ENCODE assay signal across 8 cellular contexts in the genomic region with DNA sequence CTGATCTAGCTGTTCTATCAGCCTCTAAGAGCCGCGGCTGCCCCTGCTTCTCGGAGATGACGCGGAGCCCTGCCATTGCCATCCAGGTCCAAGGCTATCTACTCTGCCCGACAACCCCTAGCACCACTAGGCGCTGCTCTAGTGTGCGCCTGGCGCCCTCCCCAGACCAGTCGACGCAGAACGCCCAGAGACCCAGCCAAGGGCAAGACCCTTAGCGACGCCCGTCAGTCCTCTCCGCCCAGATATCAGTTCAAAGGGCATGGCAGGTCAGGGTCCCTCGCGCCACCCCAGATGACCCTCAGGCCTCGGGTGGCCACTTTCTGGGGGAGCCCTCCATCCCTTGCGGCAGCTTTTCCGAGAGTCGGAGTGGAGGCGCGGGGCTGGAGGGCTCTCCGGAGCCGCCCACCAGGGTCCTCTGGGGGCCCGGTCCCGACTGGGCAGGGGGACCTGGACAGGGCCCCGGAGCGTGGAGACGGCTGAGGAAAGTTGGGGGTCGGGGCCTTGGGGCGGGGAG. TPM values are rescaled to one million over a fixed set of nuclear protein-coding genes. Genes with fewer than 3 reads are reported as not detected.
DNase-seq lines count a peak whose midpoint lies in the region; ATAC-seq, FAIRE-seq and TF ChIP-seq lines count a peak whose summit lies in the region.

No MANE protein-coding gene starts in this region.

- H3K4me2 ChIP-seq in SK-N-SH: peak overlapping the region; percentile 41; the same call in 1 of the 2 replicates

- DNase-seq in LNCaP clone FGC (ENCODE audit: low read depth) (no peak), SK-N-SH (peak; percentile 89), left cardiac atrium (peak; percentile 78), pancreas (peak; percentile 57 to 88 (median 70)), mesenteric fat pad (ENCODE audit: low spot score) (no peak), NAMALWA (ENCODE audit: low spot score) (no peak)
- DNase-seq in activated CD4-positive, CD25-positive, alpha-beta regulatory T cell treated with anti-CD3 and anti-CD28 coated beads, Interleukin-2, amount 50 U/mL, for 72 hours: no peak

- TF ChIP-seq EP300 in SK-N-SH (IDR thresholded peaks at IDR 0.05; ENCODE audit: borderline replicate concordance in 1 of 2, low read depth in 1 of 2, low read length in 1 of 2): no peak

- intact Hi-C loops in left cardiac atrium (cut with DNase I): loop anchor here (5.0 to 10.0 kb wide), 6 partner anchors 220 to 803 kb away; no protein-coding TSS in a partner anchor
- intact Hi-C loops in pancreas (cut with DNase I): no loop called here

- CTCF ChIA-PET in SK-N-SH (lab: Yijun Ruan, JAX): interaction anchor here (0.6 to 7.5 kb wide), 43 partner anchors 29 to 934 kb away, joined by 3 to 81 read pairs (median 4); no protein-coding TSS in a partner anchor

- no peak for FAIRE-seq in pancreas (lab: Jason Lieb, UNC)

- H3K4me1 ChIP-seq in ES-I3 (ENCODE audit: insufficient read depth, low read length): no peaks in the 10 kb centered on the region
- peaks cover 0 to 16% of the 10 kb centered on the region in 2 experiments; a peak in 2 of 4 replicates for H3K4me1 ChIP-seq in SK-N-SH (ENCODE audit: control insufficient read depth in 1 of 2, insufficient read depth in 2 of 2, low read depth in 1 of 2, low read length in 1 of 2)
- peaks cover 0 to 5% (median 0%) of the 10 kb centered on the region in 3 donors for H3K4me1 ChIP-seq in pancreas

- H2AFZ ChIP-seq in SK-N-SH (ENCODE audit: low read depth): no peak overlapping the region

- TF ChIP-seq CTCF in LNCaP clone FGC (IDR thresholded peaks at IDR 0.05; ENCODE audit: control insufficient read depth, extremely low read depth, insufficient read depth): peak; percentile 27
- TF ChIP-seq CTCF in SK-N-SH (IDR thresholded peaks at IDR 0.05): peak; percentile 8; the same call in 1 of the 2 replicates
- TF ChIP-seq CTCF in pancreas (IDR thresholded peaks at IDR 0.05): no peak

- no peaks in the 10 kb centered on the region for H4K20me1 ChIP-seq in SK-N-SH (ENCODE audit: insufficient read depth)

- no peaks in the 10 kb centered on the region for H3F3A ChIP-seq in SK-N-SH (replicated peaks; ENCODE audit: insufficient read depth)

- H3K79me2 ChIP-seq in SK-N-SH (ENCODE audit: insufficient read depth): no peaks in the 10 kb centered on the region

- 5% methylated on average over 25 of the region's 33 CpGs for WGBS in SK-N-SH (ENCODE audit: low lambda C conversion rate)
- 2% methylated on average over 32 to 33 of the region's 33 CpGs for WGBS in pancreas, 2 donors

- H3K36me3 ChIP-seq in ES-I3 (ENCODE audit: insufficient read depth, low read length) (no peaks in the 10 kb centered on the region), SK-N-SH (replicated peaks in 1 of 2; ENCODE audit: control insufficient read depth in 1 of 2, insufficient read depth in 2 of 2, low read length in 1 of 2) (no peaks in the 10 kb centered on the region), pancreas (no peaks in the 10 kb centered on the region)

- peak overlapping the region in 1 of 2 experiments; percentile 68; a peak in 2 of 4 replicates for H3K27ac ChIP-seq in SK-N-SH (ENCODE audit: low read depth in 2 of 2, low read length in 1 of 2)
- no peak overlapping the region for H3K27ac ChIP-seq in pancreas

- ATAC-seq in left cardiac atrium (peak; percentile 90 to 91), pancreas (peak; percentile 85 to 93 (median 88))

- peak overlapping the region; percentile 92; the same call in 1 of the 2 replicates for H3K9ac ChIP-seq in ES-I3 (ENCODE audit: low read depth, low read length)
- H3K9ac ChIP-seq in SK-N-SH: no peak overlapping the region

- H3K4me3 ChIP-seq in LNCaP clone FGC (ENCODE audit: low read depth, low read length): no peak overlapping the region
- peak overlapping the region; percentile 32 to 50; a peak in 3 of 4 replicates for H3K4me3 ChIP-seq in SK-N-SH (ENCODE audit: low read depth in 2 of 2, low read length in 1 of 2)
- peak overlapping the region; percentile 16 to 62 (median 38) for H3K4me3 ChIP-seq in pancreas

- POLR2A ChIA-PET in SK-N-SH (lab: Yijun Ruan, JAX): interaction anchor here (0.9 kb wide), 1 partner anchor 395 kb away, joined by 4 read pairs; a partner anchor contains a TSS

- H3K9me3 ChIP-seq in ES-I3 (ENCODE audit: control insufficient read depth, insufficient read depth, low read length) (no peaks in the 10 kb centered on the region), SK-N-SH (no peaks in the 10 kb centered on the region), pancreas (no peaks in the 10 kb centered on the region)

- H3K9me2 ChIP-seq in SK-N-SH: no peaks in the 10 kb centered on the region

- H3K27me3 ChIP-seq in SK-N-SH (ENCODE audit: insufficient read depth) (0 out of 2 replicates have a peak, but pooled peaks cover 5% of the 10 kb centered on the region), pancreas (peaks cover 0 to 9% (median 0%) of the 10 kb centered on the region in 4 donors)

- peak; percentile 93 for TF ChIP-seq RAD21 in SK-N-SH (IDR thresholded peaks at IDR 0.05; ENCODE audit: low read length)

TF ChIP-seq in SK-N-SH, 30 proteins besides CTCF, POLR2A, EP300 and RAD21:
- TF ChIP-seq MEF2A (IDR thresholded peaks at IDR 0.05; ENCODE audit: borderline replicate concordance, low read depth) (no peak), RFX5 (IDR thresholded peaks at IDR 0.05; ENCODE audit: low read length) (peak; percentile 82), RCOR1 (IDR thresholded peaks at IDR 0.05; ENCODE audit: low read length) (no peak), SMC3 (IDR thresholded peaks at IDR 0.05; ENCODE audit: low read depth, low read length) (peak; percentile 82), CHD2 (IDR thresholded peaks at IDR 0.05; ENCODE audit: low read length, partially characterized antibody) (peak; percentile 15), GATA2 (CRISPR knock-in tag; IDR thresholded peaks at IDR 0.05) (peak; percentile 48; the same call in 1 of the 2 replicates)

RNA-seq across cellular contexts. Expression of a gene that starts 0.4 kb away (rescaled TPM):
- polyA plus RNA-seq in SK-N-SH (2012; rRNA removed): 0.02 and 0.03 TPM in 2 replicates
- 0.01 and 0.03 TPM in 2 replicates for polyA plus RNA-seq in SK-N-SH (2012; cell fraction: cytosol; rRNA removed)
- 0.01 and 0.05 TPM in 2 replicates for polyA plus RNA-seq in SK-N-SH (2012; cell fraction: nucleus; rRNA removed)
- total RNA-seq in left cardiac atrium: 10 to 100 TPM; 22.9 to 26.6 TPM
- 1 to 10 TPM; 1.9 to 9.3 (median 3.6) TPM for total RNA-seq in pancreas
- under 1 TPM; 0.65 to 0.99 TPM for polyA plus RNA-seq in pancreas
- 44.1 TPM for total RNA-seq in mesenteric fat pad

Comparison
In these comparisons a context has a peak if more than half of its experiments do, and no peak if none do; other contexts are left out.
1. DNase-seq: peak in SK-N-SH (single experiment), left cardiac atrium (single experiment) and pancreas (6 of 6); none in LNCaP clone FGC (single experiment), mesenteric fat pad (single experiment), activated CD4-positive, CD25-positive, alpha-beta regulatory T cell treated with anti-CD3 and anti-CD28 coated beads, Interleukin-2, amount 50 U/mL, for 72 hours (single experiment) and NAMALWA (single experiment).
2. CTCF ChIP-seq: peak in LNCaP clone FGC (single experiment) and SK-N-SH (single experiment); none in pancreas (0 of 4).
3. intact Hi-C loops: an anchor here in left cardiac atrium (5.0 to 10.0 kb wide); none called in pancreas.